In genomic region chr12:13952096-13952495, GRCh38 we compare ENCODE assay signal across 3 cellular contexts.
TF ChIP-seq lines count a peak whose summit lies in the region.

No MANE protein-coding gene starts in this region.

TF ChIP-seq in SK-N-SH, 30 proteins besides CTCF, POLR2A, EP300 and RAD21 (continued from another document):
- TF ChIP-seq, protein P1, sequence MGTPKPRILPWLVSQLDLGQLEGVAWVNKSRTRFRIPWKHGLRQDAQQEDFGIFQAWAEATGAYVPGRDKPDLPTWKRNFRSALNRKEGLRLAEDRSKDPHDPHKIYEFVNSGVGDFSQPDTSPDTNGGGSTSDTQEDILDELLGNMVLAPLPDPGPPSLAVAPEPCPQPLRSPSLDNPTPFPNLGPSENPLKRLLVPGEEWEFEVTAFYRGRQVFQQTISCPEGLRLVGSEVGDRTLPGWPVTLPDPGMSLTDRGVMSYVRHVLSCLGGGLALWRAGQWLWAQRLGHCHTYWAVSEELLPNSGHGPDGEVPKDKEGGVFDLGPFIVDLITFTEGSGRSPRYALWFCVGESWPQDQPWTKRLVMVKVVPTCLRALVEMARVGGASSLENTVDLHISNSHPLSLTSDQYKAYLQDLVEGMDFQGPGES (IDR thresholded peaks at IDR 0.05; ENCODE audit: low read depth, low read length), result no peak
- TF ChIP-seq RCOR1 (IDR thresholded peaks at IDR 0.05; ENCODE audit: low read length) (no peak), ELF1 (IDR thresholded peaks at IDR 0.05) (no peak), MEF2A (IDR thresholded peaks at IDR 0.05; ENCODE audit: borderline replicate concordance, low read depth) (no peak), TCF12 (IDR thresholded peaks at IDR 0.05) (no peak), NRF1 (IDR thresholded peaks at IDR 0.05; ENCODE audit: low read depth, low read length) (no peak), USF2 (IDR thresholded peaks at IDR 0.05; ENCODE audit: borderline replicate concordance, low read depth, low read length) (no peak), POLR2AphosphoS5 (IDR thresholded peaks at IDR 0.05; ENCODE audit: low read depth, low read length) (no peak), TEAD4 (IDR thresholded peaks at IDR 0.05; ENCODE audit: borderline replicate concordance, insufficient read depth) (no peak), RFX5 (IDR thresholded peaks at IDR 0.05; ENCODE audit: low read length) (no peak), REST (IDR thresholded peaks at IDR 0.05; ENCODE audit: low read depth, low read length) (no peak), YY1 (IDR thresholded peaks at IDR 0.05; ENCODE audit: low read depth) (no peak), PBX3 (IDR thresholded peaks at IDR 0.05) (no peak), SMC3 (IDR thresholded peaks at IDR 0.05; ENCODE audit: low read depth, low read length) (no peak)

TF ChIP-seq in SK-N-SH treated with all-trans-retinoic acid at 6 μM for 48 hours, 23 proteins besides CTCF, POLR2A, EP300 and RAD21 (continued from another document):
- TF ChIP-seq TSHZ2 (CRISPR knock-in tag; IDR thresholded peaks at IDR 0.05) (no peak), ZFP3 (CRISPR knock-in tag; IDR thresholded peaks at IDR 0.05) (no peak), TCF4 (CRISPR knock-in tag; IDR thresholded peaks at IDR 0.05; ENCODE audit: borderline replicate concordance) (no peak), ZNF70 (CRISPR knock-in tag; IDR thresholded peaks at IDR 0.05) (no peak)
TF ChIP-seq in SK-N-SH treated with all-trans-retinoic acid at 6 μM for 48 hours: peak in this region for 0.

TF ChIP-seq in A549, 52 proteins besides CTCF, POLR2A, EP300 and RAD21 (continued from another document):
- TF ChIP-seq CBX8 (IDR thresholded peaks at IDR 0.05) (no peak), FOXS1 (CRISPR knock-in tag; IDR thresholded peaks at IDR 0.05) (no peak), BCL3 (IDR thresholded peaks at IDR 0.05) (no peak), ZFP36 (IDR thresholded peaks at IDR 0.05; ENCODE audit: borderline replicate concordance, partially characterized antibody) (no peak), HOXB5 (CRISPR knock-in tag; IDR thresholded peaks at IDR 0.05) (no peak), TFCP2L1 (CRISPR knock-in tag; IDR thresholded peaks at IDR 0.05) (no peak), CEBPB (IDR thresholded peaks at IDR 0.05) (no peak), RARB (CRISPR knock-in tag; IDR thresholded peaks at IDR 0.05) (no peak), HMGXB4 (CRISPR knock-in tag; IDR thresholded peaks at IDR 0.05; ENCODE audit: borderline replicate concordance) (no peak), HDAC2 (IDR thresholded peaks at IDR 0.05) (no peak), NFE2L2 (conservative IDR thresholded peaks at IDR 0.05; ENCODE audit: low read length) (no peak), SREBF2 (IDR thresholded peaks at IDR 0.05) (no peak)
- TF ChIP-seq, protein P2, sequence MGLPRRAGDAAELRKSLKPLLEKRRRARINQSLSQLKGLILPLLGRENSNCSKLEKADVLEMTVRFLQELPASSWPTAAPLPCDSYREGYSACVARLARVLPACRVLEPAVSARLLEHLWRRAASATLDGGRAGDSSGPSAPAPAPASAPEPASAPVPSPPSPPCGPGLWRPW (IDR thresholded peaks at IDR 0.05), result no peak
